ENCODE assay signal across 15 cellular contexts in genomic region chr17:64242633-64243032, GRCh38. TPM values are rescaled to one million over a fixed set of nuclear protein-coding genes. Genes with fewer than 3 reads are reported as not detected.
DNase-seq lines count a peak whose midpoint lies in the region; TF ChIP-seq lines count a peak whose summit lies in the region.
"Had no signal": no experiment of that assay in that cellular context is flagged by ENCODE, and none has a peak within 500 bp of the region (broad histone marks: within the 10 kb centered on the region; RNA-seq: fewer than 3 reads in every experiment).

No MANE protein-coding gene starts in this region.

- H3K4me1 Mint-ChIP-seq in chondrocyte (ENCODE audit: low read depth) (peaks cover 88% of the 10 kb centered on the region), osteocyte (ENCODE audit: unreplicated experiment) (peaks cover 91% of the 10 kb centered on the region)

- POLR2A ChIA-PET in RWPE1 (lab: Yijun Ruan, JAX; ENCODE audit: low non-redundant PET) = no interaction called here

- H3K9me3 Mint-ChIP-seq in chondrocyte (ENCODE audit: low read depth) (no peaks in the 10 kb centered on the region), osteocyte (ENCODE audit: unreplicated experiment) (no peaks in the 10 kb centered on the region)
- H3K9me3 Mint-ChIP-seq: CD4-positive, alpha-beta memory T cell; H9 had no signal

- no peak for DNase-seq in RWPE1 (ENCODE audit: low spot score)
- DNase-seq in chondrocyte (ENCODE audit: low spot score) = no peak
- no peak for DNase-seq in osteocyte (ENCODE audit: extremely low spot score, unreplicated experiment)
- no peak for DNase-seq in NCI-H446 treated with DMSO at 0.1 percent for 48 hours (lab: John Stamatoyannopoulos, UW)
- no peak for DNase-seq in NCI-H2029 (lab: John Stamatoyannopoulos, UW)
- DNase-seq in activated CD4-positive, alpha-beta T cell treated with anti-CD3 and anti-CD28 coated beads for 48 hours = no peak
- DNase-seq: BE2C; CD4-positive, alpha-beta memory T cell; DMS153; DND-41; GDM1; GOT3; H9 had no signal

- H3K27ac Mint-ChIP-seq in chondrocyte (ENCODE audit: unreplicated experiment) (peak overlapping the region; percentile 91), osteocyte (ENCODE audit: unreplicated experiment) (peak overlapping the region; percentile 82)
- H3K27ac Mint-ChIP-seq: CD4-positive, alpha-beta memory T cell had no signal

- CTCF ChIA-PET in RWPE1 (lab: Yijun Ruan, JAX) = no interaction called here

- H3K27me3 Mint-ChIP-seq in chondrocyte (ENCODE audit: low read depth) (no peaks in the 10 kb centered on the region), osteocyte (ENCODE audit: unreplicated experiment) (no peaks in the 10 kb centered on the region)
- H3K27me3 Mint-ChIP-seq: CD4-positive, alpha-beta memory T cell had no signal

- H3K4me3 Mint-ChIP-seq in chondrocyte (ENCODE audit: unreplicated experiment) (no peak overlapping the region), osteocyte (ENCODE audit: unreplicated experiment) (no peak overlapping the region)
- H3K4me3 Mint-ChIP-seq: CD4-positive, alpha-beta memory T cell; H9 had no signal

- peak overlapping the region; percentile 6; the same call in 1 of the 2 replicates for H3K27ac ChIP-seq in RWPE1
- H3K27ac ChIP-seq: A549, C4-2B had no signal

- TF ChIP-seq CTCF in RWPE1 (conservative IDR thresholded peaks at IDR 0.05; ENCODE audit: low read depth) = no peak
- no peak for TF ChIP-seq CTCF in chondrocyte (IDR thresholded peaks at IDR 0.05)
- TF ChIP-seq CTCF in osteocyte (IDR thresholded peaks at IDR 0.05) = no peak

- no peaks in the 10 kb centered on the region for H3K36me3 Mint-ChIP-seq in chondrocyte (ENCODE audit: low read depth)
- peaks cover 3% of the 10 kb centered on the region for H3K36me3 Mint-ChIP-seq in osteocyte (ENCODE audit: unreplicated experiment)
- H3K36me3 Mint-ChIP-seq: CD4-positive, alpha-beta memory T cell had no signal

RNA-seq across cellular contexts. Expression of gene TEX2, which starts 20.4 kb away (rescaled TPM):
- total RNA-seq in chondrocyte (45.3 to 119 TPM (median 47.3 TPM) in 3 replicates), osteocyte (72.0 and 73.5 TPM in 2 replicates)
